In the genomic region with DNA sequence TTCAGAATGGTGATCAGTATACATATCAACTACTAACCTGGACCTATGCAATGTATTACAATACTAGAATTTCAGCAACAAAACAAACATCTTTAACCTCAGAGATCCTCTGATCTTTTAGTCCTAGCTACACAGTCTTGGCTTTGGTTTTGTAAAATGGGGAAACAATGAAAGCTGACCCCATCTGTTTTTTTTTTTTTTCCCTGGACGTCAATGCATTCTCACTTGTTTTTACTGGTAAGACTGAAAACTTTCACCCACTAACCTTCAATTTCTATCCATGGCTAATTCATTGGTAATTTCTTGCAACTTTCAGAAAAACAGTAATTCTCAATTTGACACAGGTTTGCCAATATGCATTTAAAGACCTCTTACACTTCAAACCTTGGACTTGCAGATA, we compare ENCODE assay signal across 13 cellular contexts. TPM values are rescaled to one million over a fixed set of nuclear protein-coding genes. Genes with fewer than 3 reads are reported as not detected.
A peak's percentile ranks its signal among the peaks of the same experiment; 100 is the strongest.
DNase-seq lines count a peak whose midpoint lies in the region; ATAC-seq and TF ChIP-seq lines count a peak whose summit lies in the region.
"Had no signal": no experiment of that assay in that cellular context is flagged by ENCODE, and none has a peak within 500 bp of the region (broad histone marks: within the 10 kb centered on the region; RNA-seq: fewer than 3 reads in every experiment).

No MANE protein-coding gene starts in this region.

- peak overlapping the region; percentile 90 for H3K4me3 ChIP-seq in left ventricle myocardium inferior
- peak overlapping the region; percentile 67 to 94 (median 72) for H3K4me3 ChIP-seq in esophagus muscularis mucosa
- H3K4me3 ChIP-seq in neural cell (ENCODE audit: low read length) = peak overlapping the region; percentile 75
- peak overlapping the region; percentile 66 for H3K4me3 ChIP-seq in upper lobe of right lung
- no peak overlapping the region for H3K4me3 ChIP-seq in HAP-1

- no peak overlapping the region for H3K4me2 ChIP-seq in neural cell (ENCODE audit: low read length)

- ATAC-seq in Right ventricle myocardium superior (ENCODE audit: poor library complexity) (no peak), upper lobe of right lung (no peak)

- H2AFZ ChIP-seq in neural cell (ENCODE audit: low read depth, low read length) = no peak overlapping the region

- H3K9me3 ChIP-seq in left ventricle myocardium inferior (replicated peaks) (no peaks in the 10 kb centered on the region), esophagus muscularis mucosa (no peaks in the 10 kb centered on the region), neural cell (ENCODE audit: low read length) (no peaks in the 10 kb centered on the region), upper lobe of right lung (no peaks in the 10 kb centered on the region), HAP-1 (no peaks in the 10 kb centered on the region)

- H3K9ac ChIP-seq in neural cell (ENCODE audit: low read length) = no peak overlapping the region

- peaks cover 15% of the 10 kb centered on the region for H3K79me2 ChIP-seq in neural cell (replicated peaks; ENCODE audit: insufficient read depth, low read length)

- no peak for TF ChIP-seq CTCF in left ventricle myocardium inferior (IDR thresholded peaks at IDR 0.05; ENCODE audit: borderline replicate concordance)
- TF ChIP-seq CTCF in esophagus muscularis mucosa (IDR thresholded peaks at IDR 0.05) = no peak
- TF ChIP-seq CTCF in neural cell (IDR thresholded peaks at IDR 0.05; ENCODE audit: poor library complexity, severe bottlenecking) = no peak
- TF ChIP-seq CTCF in upper lobe of right lung (IDR thresholded peaks at IDR 0.05) = no peak

- H3K4me1 ChIP-seq in left ventricle myocardium inferior (peaks cover 86% of the 10 kb centered on the region), esophagus muscularis mucosa (peaks cover 33 to 69% (median 54%) of the 10 kb centered on the region in 4 donors), upper lobe of right lung (peaks cover 30% of the 10 kb centered on the region), HAP-1 (peaks cover 17% of the 10 kb centered on the region)

- H3K27me3 ChIP-seq in left ventricle myocardium inferior (ENCODE audit: low read depth) = no peaks in the 10 kb centered on the region
- H3K27me3 ChIP-seq in esophagus muscularis mucosa = no peaks in the 10 kb centered on the region
- no peaks in the 10 kb centered on the region for H3K27me3 ChIP-seq in neural cell (ENCODE audit: insufficient read depth, low read depth, low read length)
- H3K27me3 ChIP-seq in upper lobe of right lung = no peaks in the 10 kb centered on the region
- H3K27me3 ChIP-seq in HAP-1 (ENCODE audit: low read depth) = no peaks in the 10 kb centered on the region

- no peaks in the 10 kb centered on the region for H4K20me1 ChIP-seq in neural cell (ENCODE audit: insufficient read depth)

- no peaks in the 10 kb centered on the region for H3F3A ChIP-seq in neural cell (ENCODE audit: insufficient read depth, low read length, poor library complexity, severe bottlenecking)

- no peaks in the 10 kb centered on the region for H3K9me2 ChIP-seq in neural cell (ENCODE audit: insufficient read depth, low read length)

- TF ChIP-seq EP300 in esophagus muscularis mucosa (IDR thresholded peaks at IDR 0.05) = no peak
- no peak for TF ChIP-seq EP300 in neural cell (conservative IDR thresholded peaks at IDR 0.05; ENCODE audit: poor library complexity, severe bottlenecking)

- peak overlapping the region; percentile 90 for H3K27ac ChIP-seq in left ventricle myocardium inferior (replicated peaks)
- peak overlapping the region in 2 of 4 donors; percentile 91 to 94 for H3K27ac ChIP-seq in esophagus muscularis mucosa (replicated peaks in 1 of 4)
- H3K27ac ChIP-seq in neural cell (ENCODE audit: low read length) = no peak overlapping the region
- no peak overlapping the region for H3K27ac ChIP-seq in upper lobe of right lung

- no peak for DNase-seq in left ventricle myocardium inferior
- no peak for DNase-seq in Right ventricle myocardium superior
- DNase-seq in esophagus muscularis mucosa (ENCODE audit: extremely low spot score) = no peak
- no peak for DNase-seq in upper lobe of right lung
- no peak for DNase-seq in NCI-H1092 (lab: John Stamatoyannopoulos, UW)
- no peak for DNase-seq in COR-L47 (lab: John Stamatoyannopoulos, UW)
- DNase-seq in HAP-1 (ENCODE audit: low spot score in 2 of 2) = no peak
- DNase-seq: activated CD4-positive, alpha-beta T cell treated with anti-CD3 and anti-CD28 coated beads, Interleukin-2, amount 50 U/mL, for 1 hour; activated naive CD4-positive, alpha-beta T cell; H9; NCI-H187; retina had no signal

- in situ Hi-C loops in HAP-1 (cut with MboI; ENCODE audit: low sequenced_read_pairs) = no loop called here

- TF ChIP-seq POLR2A in esophagus muscularis mucosa (IDR thresholded peaks at IDR 0.05; ENCODE audit: low read depth) = no peak

- H3K36me3 ChIP-seq in left ventricle myocardium inferior (no peaks in the 10 kb centered on the region), esophagus muscularis mucosa (peaks cover 0 to 5% (median 0%) of the 10 kb centered on the region in 4 donors), neural cell (ENCODE audit: insufficient read depth, low read length) (no peaks in the 10 kb centered on the region), upper lobe of right lung (no peaks in the 10 kb centered on the region), HAP-1 (replicated peaks) (peaks cover 3% of the 10 kb centered on the region)

- 10% methylated on average over 1 of the region's 1 CpG for WGBS in esophagus muscularis mucosa

- TF ChIP-seq RAD21 in neural cell (conservative IDR thresholded peaks at IDR 0.05) = no peak

- intact Hi-C loops in left ventricle myocardium inferior (cut with micrococcal nuclease) (no loop called here), Right ventricle myocardium superior (cut with DNase I) (loop anchor here (10.0 kb wide), 1 partner anchor 120 kb away; no protein-coding TSS in a partner anchor), esophagus muscularis mucosa (cut with DNase I) (no loop called here), upper lobe of right lung (cut with DNase I) (no loop called here)

TF ChIP-seq in neural cell, 6 proteins besides CTCF, POLR2A, EP300 and RAD21:
- TF ChIP-seq SMC3 (conservative IDR thresholded peaks at IDR 0.05; ENCODE audit: poor library complexity) (no peak), MXI1 (conservative IDR thresholded peaks at IDR 0.05; ENCODE audit: poor library complexity, severe bottlenecking) (no peak), EZH2 (IDR thresholded peaks at IDR 0.05; ENCODE audit: borderline replicate concordance, insufficient read depth, low read length, poor library complexity, severe bottlenecking) (no peak), POLR2AphosphoS5 (IDR thresholded peaks at IDR 0.05) (no peak), TAF1 (IDR thresholded peaks at IDR 0.05; ENCODE audit: low read depth) (no peak)
- TF ChIP-seq, protein P1, sequence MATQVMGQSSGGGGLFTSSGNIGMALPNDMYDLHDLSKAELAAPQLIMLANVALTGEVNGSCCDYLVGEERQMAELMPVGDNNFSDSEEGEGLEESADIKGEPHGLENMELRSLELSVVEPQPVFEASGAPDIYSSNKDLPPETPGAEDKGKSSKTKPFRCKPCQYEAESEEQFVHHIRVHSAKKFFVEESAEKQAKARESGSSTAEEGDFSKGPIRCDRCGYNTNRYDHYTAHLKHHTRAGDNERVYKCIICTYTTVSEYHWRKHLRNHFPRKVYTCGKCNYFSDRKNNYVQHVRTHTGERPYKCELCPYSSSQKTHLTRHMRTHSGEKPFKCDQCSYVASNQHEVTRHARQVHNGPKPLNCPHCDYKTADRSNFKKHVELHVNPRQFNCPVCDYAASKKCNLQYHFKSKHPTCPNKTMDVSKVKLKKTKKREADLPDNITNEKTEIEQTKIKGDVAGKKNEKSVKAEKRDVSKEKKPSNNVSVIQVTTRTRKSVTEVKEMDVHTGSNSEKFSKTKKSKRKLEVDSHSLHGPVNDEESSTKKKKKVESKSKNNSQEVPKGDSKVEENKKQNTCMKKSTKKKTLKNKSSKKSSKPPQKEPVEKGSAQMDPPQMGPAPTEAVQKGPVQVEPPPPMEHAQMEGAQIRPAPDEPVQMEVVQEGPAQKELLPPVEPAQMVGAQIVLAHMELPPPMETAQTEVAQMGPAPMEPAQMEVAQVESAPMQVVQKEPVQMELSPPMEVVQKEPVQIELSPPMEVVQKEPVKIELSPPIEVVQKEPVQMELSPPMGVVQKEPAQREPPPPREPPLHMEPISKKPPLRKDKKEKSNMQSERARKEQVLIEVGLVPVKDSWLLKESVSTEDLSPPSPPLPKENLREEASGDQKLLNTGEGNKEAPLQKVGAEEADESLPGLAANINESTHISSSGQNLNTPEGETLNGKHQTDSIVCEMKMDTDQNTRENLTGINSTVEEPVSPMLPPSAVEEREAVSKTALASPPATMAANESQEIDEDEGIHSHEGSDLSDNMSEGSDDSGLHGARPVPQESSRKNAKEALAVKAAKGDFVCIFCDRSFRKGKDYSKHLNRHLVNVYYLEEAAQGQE (IDR thresholded peaks at IDR 0.05; ENCODE audit: borderline replicate concordance) = no peak

RNA-seq across cellular contexts. Expression of gene KIF13A, which starts 3.0 kb away (rescaled TPM):
- total RNA-seq in left ventricle myocardium inferior = 85.7 TPM
- 52.7 TPM for total RNA-seq in Right ventricle myocardium superior
- 10 to 100 TPM; 63.8 to 86.3 (median 78.2) TPM for total RNA-seq in esophagus muscularis mucosa
- 9.4 and 12.8 TPM in 2 replicates for polyA plus RNA-seq in neural cell
- polyA minus RNA-seq in neural cell = 32.1 and 33.5 TPM in 2 replicates
- 59.0 TPM for total RNA-seq in upper lobe of right lung
